In the genomic region with DNA sequence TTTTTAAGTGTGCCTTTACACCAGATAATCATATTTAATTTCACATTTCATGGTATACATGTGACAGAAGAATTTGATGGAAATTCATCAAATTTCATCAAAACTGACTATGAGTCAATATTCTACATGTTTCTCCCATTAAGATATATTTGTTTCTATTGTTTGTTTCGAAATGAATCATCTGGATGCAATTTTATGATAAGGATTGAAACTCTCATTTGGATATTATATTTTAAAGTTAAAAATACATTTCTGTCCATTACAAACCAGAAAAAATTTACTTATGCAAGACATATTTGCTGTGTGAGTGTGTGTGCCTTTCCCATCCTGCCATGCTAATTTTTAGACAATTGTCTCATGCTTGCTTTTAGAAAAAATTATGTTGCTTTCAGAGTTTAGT, we compare ENCODE assay signal across 33 cellular contexts. TPM values are rescaled to one million over a fixed set of nuclear protein-coding genes. Genes with fewer than 3 reads are reported as not detected.
DNase-seq lines count a peak whose midpoint lies in the region; TF ChIP-seq lines count a peak whose summit lies in the region.
"Had no signal": no experiment of that assay in that cellular context is flagged by ENCODE, and none has a peak within 500 bp of the region (broad histone marks: within the 10 kb centered on the region; RNA-seq: fewer than 3 reads in every experiment).

No MANE protein-coding gene starts in this region.

- BruUV-seq in MCF 10A (replicated peaks; lab: Mats Ljungman, UMichigan) = no TSS peak

- H3K27ac Mint-ChIP-seq in MCF 10A (ENCODE audit: low read depth, unreplicated experiment) = peak overlapping the region; percentile 46
- H3K27ac Mint-ChIP-seq: activated T-helper 2 cell treated with anti-CD3 and anti-CD28 coated beads, Interferon-gamma antibody, Interleukin-2, Interleukin-4, amounts not matched to agents 10 μg/mL and 5 μg/mL and 100 μg/mL, durations not matched to agents 14 hours and 24 hours and 36 hours; CD4-positive, CD25-positive, alpha-beta regulatory T cell; dendritic cell treated with granulocyte-macrophage colony-stimulating factor and Interleukin-4, amounts not matched to agents 40 ng/mL and 50 ng/mL, for 4 days; nephron progenitor cell; stimulated activated naive B cell treated with anti-CD40 and anti-IgM and Interleukin-4, amounts not matched to agents 10 μg/mL and 1 μg/mL and 100 μg/mL, for 72 hours had no signal

- H3K27ac ChIP-seq in breast epithelium (no peak overlapping the region), caudate nucleus (ENCODE audit: low read depth, low read length) (no peak overlapping the region)
- H3K27ac ChIP-seq: 22Rv1, cardiac muscle cell, gastroesophageal sphincter, suprapubic skin, upper lobe of right lung, WERI-Rb-1 had no signal

- TF ChIP-seq POLR2A in breast epithelium (IDR thresholded peaks at IDR 0.05) = no peak

- H3K36me3 ChIP-seq in breast epithelium = no peaks in the 10 kb centered on the region
- H3K36me3 ChIP-seq: cardiac muscle cell, gastroesophageal sphincter, suprapubic skin, upper lobe of right lung, WERI-Rb-1 had no signal

- no peak for TF ChIP-seq CTCF in MCF 10A (IDR thresholded peaks at IDR 0.05; ENCODE audit: unreplicated experiment)
- TF ChIP-seq CTCF in breast epithelium (IDR thresholded peaks at IDR 0.05) = no peak
- no peak for TF ChIP-seq CTCF in epithelial cell of esophagus (IDR thresholded peaks at IDR 0.05; ENCODE audit: insufficient read depth, low read depth, low read length, missing control alignments)

- H3K27me3 Mint-ChIP-seq in MCF 10A (ENCODE audit: insufficient read depth, unreplicated experiment) = no peaks in the 10 kb centered on the region
- H3K27me3 Mint-ChIP-seq: CD4-positive, CD25-positive, alpha-beta regulatory T cell; dendritic cell treated with granulocyte-macrophage colony-stimulating factor and Interleukin-4, amounts not matched to agents 40 ng/mL and 50 ng/mL, for 4 days; stimulated activated naive B cell treated with anti-CD40 and anti-IgM and Interleukin-4, amounts not matched to agents 10 μg/mL and 1 μg/mL and 100 μg/mL, for 72 hours had no signal

- peak overlapping the region; percentile 6 for H3K4me3 Mint-ChIP-seq in MCF 10A (ENCODE audit: unreplicated experiment)
- H3K4me3 Mint-ChIP-seq: CD4-positive, CD25-positive, alpha-beta regulatory T cell; dendritic cell treated with granulocyte-macrophage colony-stimulating factor and Interleukin-4, amounts not matched to agents 40 ng/mL and 50 ng/mL, for 4 days; nephron progenitor cell; stimulated activated naive B cell treated with anti-CD40 and anti-IgM and Interleukin-4, amounts not matched to agents 10 μg/mL and 1 μg/mL and 100 μg/mL, for 72 hours had no signal

- H3K27me3 ChIP-seq in breast epithelium = no peaks in the 10 kb centered on the region
- H3K27me3 ChIP-seq: cardiac muscle cell, gastroesophageal sphincter, suprapubic skin, upper lobe of right lung had no signal

- no peaks in the 10 kb centered on the region for H3K4me1 ChIP-seq in breast epithelium
- H3K4me1 ChIP-seq: gastroesophageal sphincter, upper lobe of right lung had no signal

- DNase-seq in MCF 10A (ENCODE audit: unreplicated experiment) (no peak), breast epithelium (ENCODE audit: low spot score in 2 of 2) (no peak), epithelial cell of esophagus (ENCODE audit: low read depth) (peak; percentile 41), hepatic stellate cell (ENCODE audit: low spot score) (peak; percentile 11), caudate nucleus (lab: John Stamatoyannopoulos, UW) (no peak), GM03348 (ENCODE audit: low spot score) (no peak), amygdala (lab: John Stamatoyannopoulos, UW) (no peak), T-helper 1 cell (no peak)
- DNase-seq: activated CD4-positive, alpha-beta T cell treated with anti-CD3 and anti-CD28 coated beads for 4 hours; activated CD8-positive, alpha-beta memory T cell treated with anti-CD3 and anti-CD28 coated beads for 24 hours; activated naive CD4-positive, alpha-beta T cell treated with anti-CD3 and anti-CD28 coated beads, Interleukin-2, amount 50 U/mL, for 16 hours; activated T-cell treated with anti-CD3 and anti-CD28 coated beads for 4 hours; anterior cingulate cortex; CD4-positive, CD25-positive, alpha-beta regulatory T cell; DMS 273 treated with DMSO at 0.1 percent for 48 hours; GOT3; hippocampal formation; left cardiac atrium; NCI-H2107; NCI-H345; nephron progenitor cell; stimulated activated naive B cell treated with anti-CD40 and anti-IgM and Interleukin-4, amounts not matched to agents 10 μg/mL and 1 μg/mL and 100 μg/mL, for 72 hours; T1000; upper lobe of right lung; WERI-Rb-1 had no signal

- no peaks in the 10 kb centered on the region for H3K9me3 ChIP-seq in breast epithelium
- H3K9me3 ChIP-seq: gastroesophageal sphincter, suprapubic skin, upper lobe of right lung had no signal

- POLR2A ChIA-PET in MCF 10A (lab: Yijun Ruan, JAX) = interaction anchor here (0.7 to 2.7 kb wide), 11 partner anchors 10 to 1358 kb away, joined by 3 to 14 read pairs (median 5); a partner anchor contains a TSS

- no peaks in the 10 kb centered on the region for H3K9me3 Mint-ChIP-seq in MCF 10A (ENCODE audit: unreplicated experiment)

- H3K4me3 ChIP-seq in breast epithelium (no peak overlapping the region), epithelial cell of esophagus (ENCODE audit: low read length) (no peak overlapping the region)
- H3K4me3 ChIP-seq: cardiac muscle cell, gastroesophageal sphincter, suprapubic skin, upper lobe of right lung had no signal

- CTCF ChIA-PET in MCF 10A (lab: Yijun Ruan, JAX) = interaction anchor here (0.6 to 1.7 kb wide), 6 partner anchors 12 to 390 kb away, joined by 3 to 7 read pairs (median 5); no protein-coding TSS in a partner anchor

- intact Hi-C loops in MCF 10A (cut with micrococcal nuclease) (no loop called here), breast epithelium (cut with DNase I; ENCODE audit: low total_unique reads) (no loop called here)

- H3K36me3 Mint-ChIP-seq in MCF 10A (ENCODE audit: insufficient read depth, unreplicated experiment) = no peaks in the 10 kb centered on the region
- H3K36me3 Mint-ChIP-seq: stimulated activated naive B cell treated with anti-CD40 and anti-IgM and Interleukin-4, amounts not matched to agents 10 μg/mL and 1 μg/mL and 100 μg/mL, for 72 hours had no signal

- peaks cover 21% of the 10 kb centered on the region for H3K4me1 Mint-ChIP-seq in MCF 10A (ENCODE audit: insufficient read depth, unreplicated experiment)
- H3K4me1 Mint-ChIP-seq: nephron progenitor cell; stimulated activated naive B cell treated with anti-CD40 and anti-IgM and Interleukin-4, amounts not matched to agents 10 μg/mL and 1 μg/mL and 100 μg/mL, for 72 hours had no signal

RNA-seq across cellular contexts. Expression of a gene that starts 52.2 kb away (rescaled TPM):
- total RNA-seq in MCF 10A (2022) (0.20 and 0.21 TPM in 2 replicates), breast epithelium (1 to 10 TPM in 2 of 3 donors, under 1 TPM in 1; 0.88 to 1.6 (median 1.4) TPM)
- total RNA-seq: cardiac muscle cell, osteoblast had no signal

RNA-seq across cellular contexts. Expression of a gene that starts 55.2 kb away (rescaled TPM):
- total RNA-seq in MCF 10A (2022) = not detected in 2 replicates
- total RNA-seq in breast epithelium = not detected
- total RNA-seq: activated T-helper 2 cell treated with anti-CD3 and anti-CD28 coated beads, Interferon-gamma antibody, Interleukin-2, Interleukin-4, amounts not matched to agents 10 μg/mL and 5 μg/mL and 100 μg/mL, durations not matched to agents 14 hours and 24 hours and 36 hours; cardiac muscle cell; CD4-positive, CD25-positive, alpha-beta regulatory T cell; gastroesophageal sphincter; HT1080; left cardiac atrium; osteoblast; upper lobe of right lung had no signal

Comparison
In these comparisons a context has a peak if more than half of its experiments do, and no peak if none do; other contexts are left out.
1. DNase-seq: peak in epithelial cell of esophagus (single experiment) and hepatic stellate cell (single experiment); none in MCF 10A (single experiment), breast epithelium (0 of 2), caudate nucleus (0 of 61), GM03348 (single experiment), amygdala (0 of 56) and T-helper 1 cell (0 of 5).